ENCODE assay signal across 8 cellular contexts in the genomic region with DNA sequence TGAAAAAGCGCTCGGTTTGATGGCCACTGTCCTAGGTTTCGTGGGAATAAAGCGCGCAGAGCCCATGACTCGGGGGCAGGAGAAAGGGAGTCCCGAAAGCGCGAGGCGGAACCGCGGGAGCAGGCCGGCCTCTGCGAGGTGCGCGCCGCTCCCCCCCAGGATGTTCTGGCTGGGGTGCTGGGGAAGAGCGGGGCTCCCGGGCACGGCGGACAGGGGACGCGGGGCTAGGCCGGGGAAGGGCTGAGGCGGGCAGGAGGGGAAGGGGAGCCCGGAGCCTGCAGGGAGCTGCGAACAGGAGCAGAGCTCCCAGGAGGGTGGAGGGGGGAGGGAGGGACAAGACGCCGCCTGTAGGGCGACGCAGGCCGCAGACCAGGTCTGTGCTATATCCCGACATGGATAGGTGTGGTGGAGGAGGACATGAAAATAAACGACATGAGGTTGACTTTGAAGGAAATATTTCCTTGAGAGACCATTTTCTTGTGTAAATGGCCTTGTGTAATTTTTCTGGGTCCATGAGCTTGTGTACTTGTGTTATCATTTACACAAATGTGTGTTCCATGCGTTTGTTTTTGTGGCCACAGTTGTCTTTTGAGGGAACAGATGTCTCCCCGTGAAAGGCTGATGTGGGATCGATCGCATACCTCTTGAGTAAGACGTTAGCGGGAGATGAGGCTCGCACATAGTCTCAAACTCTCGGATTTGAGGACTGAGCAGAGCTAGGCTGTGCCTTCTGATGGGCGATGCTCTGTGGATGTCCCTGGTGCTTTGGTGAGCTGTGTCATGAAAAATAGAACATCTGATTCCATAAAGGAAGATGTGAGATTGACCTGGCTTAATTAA. TPM values are rescaled to one million over a fixed set of nuclear protein-coding genes. Genes with fewer than 3 reads are reported as not detected.
DNase-seq lines count a peak whose midpoint lies in the region; ATAC-seq and TF ChIP-seq lines count a peak whose summit lies in the region.

No MANE protein-coding gene starts in this region.

- H3K4me1 ChIP-seq in A673 (ENCODE audit: insufficient read depth, low read length, poor library complexity, severe bottlenecking) (peaks cover 27% of the 10 kb centered on the region), lower lobe of right lung (peaks cover 28% of the 10 kb centered on the region)

- H3K4me3 ChIP-seq in A673 (ENCODE audit: low read depth, low read length, poor library complexity, severe bottlenecking) (peak overlapping the region; percentile 89), lower lobe of right lung (peak overlapping the region; percentile 85)

- TF ChIP-seq CTCF in A673 (conservative IDR thresholded peaks at IDR 0.05; ENCODE audit: low read depth, low read length) (peak; percentile 29; the same call in 1 of the 2 replicates), GM12873 (IDR thresholded peaks at IDR 0.05; ENCODE audit: insufficient read depth, low read depth, low read length, missing control alignments) (peak; percentile 40), lower lobe of right lung (IDR thresholded peaks at IDR 0.05) (no peak)

- POLR2A ChIA-PET in A673 (lab: Charles Lee; ENCODE audit: low non-redundant PET) = interaction anchor here (0.5 to 0.6 kb wide), 2 partner anchors 127 to 135 kb away, joined by 4 to 5 read pairs; no protein-coding TSS in a partner anchor

- peak; percentile 23 to 41 for ATAC-seq in lower lobe of right lung

- BruUV-seq in A673 (replicated peaks; lab: Mats Ljungman, UMichigan) = TSS peak; percentile 18

- DNase-seq in A673 (ENCODE audit: low spot score) = peak; percentile 74
- peak; percentile 46 to 58 for DNase-seq in NCI-H1930 (lab: John Stamatoyannopoulos, UW)
- peak; percentile 22 to 27 for DNase-seq in activated CD4-positive, alpha-beta T cell treated with anti-CD3 and anti-CD28 coated beads for 4 hours
- DNase-seq in ecto neural progenitor cell (ENCODE audit: low spot score) = peak; percentile 77
- peak; percentile 64 for DNase-seq in lower lobe of right lung
- peak; percentile 50 for DNase-seq in stimulated activated CD8-positive, alpha-beta memory T cell treated with anti-CD3 and anti-CD28 coated beads, Interleukin-4, amount 100 ng/mL, for 48 hours
- no peak for DNase-seq in cerebellar nuclear complex (lab: John Stamatoyannopoulos, UW)

- H3K27me3 ChIP-seq in A673 (replicated peaks; ENCODE audit: insufficient read depth, low read depth, low read length, poor library complexity) = no peaks in the 10 kb centered on the region
- H3K27me3 ChIP-seq in lower lobe of right lung (ENCODE audit: low read depth) = no peaks in the 10 kb centered on the region

- H3K9me3 ChIP-seq in A673 (ENCODE audit: low read depth, low read length, poor library complexity, severe bottlenecking) (no peaks in the 10 kb centered on the region), lower lobe of right lung (no peaks in the 10 kb centered on the region)

- H3K27ac ChIP-seq in A673 (ENCODE audit: low read depth, low read length, poor library complexity, severe bottlenecking) (peak overlapping the region; percentile 91), lower lobe of right lung (peak overlapping the region; percentile 92)

- H3K36me3 ChIP-seq in A673 (ENCODE audit: insufficient read depth, low read length, poor library complexity, severe bottlenecking) (peaks cover 33% of the 10 kb centered on the region), lower lobe of right lung (peaks cover 32% of the 10 kb centered on the region)

- CTCF ChIA-PET in A673 (lab: Charles Lee) = interaction anchor here (0.6 kb wide), 1 partner anchor 352 kb away, joined by 4 read pairs; no protein-coding TSS in a partner anchor

- intact Hi-C loops in A673 (cut with micrococcal nuclease; ENCODE audit: unreplicated experiment) = no loop called here
- intact Hi-C loops in lower lobe of right lung (cut with DNase I) = no loop called here

RNA-seq across cellular contexts. Expression of a gene that starts 1.3 kb away (rescaled TPM):
- 66.4 and 73.7 TPM in 2 replicates for total RNA-seq in A673 (2021)
- total RNA-seq in lower lobe of right lung = 36.5 TPM

RNA-seq across cellular contexts. Expression of a gene that starts 1.6 kb away (rescaled TPM):
- total RNA-seq in A673 (2021) = 41.2 and 51.0 TPM in 2 replicates
- total RNA-seq in lower lobe of right lung = 9.5 TPM

RNA-seq across cellular contexts. Expression of a gene that starts 39.2 kb away (rescaled TPM):
- total RNA-seq in A673 (2021) (18.8 and 24.2 TPM in 2 replicates), lower lobe of right lung (20.4 TPM)

RNA-seq across cellular contexts. Expression of a gene that starts 39.9 kb away (rescaled TPM):
- total RNA-seq in A673 (2021) (121 and 125 TPM in 2 replicates), lower lobe of right lung (96.2 TPM)

Comparison
In these comparisons a context has a peak if more than half of its experiments do, and no peak if none do; other contexts are left out.
1. DNase-seq: peak in A673 (single experiment), NCI-H1930 (2 of 2), activated CD4-positive, alpha-beta T cell treated with anti-CD3 and anti-CD28 coated beads for 4 hours (2 of 2), ecto neural progenitor cell (single experiment), lower lobe of right lung (single experiment) and stimulated activated CD8-positive, alpha-beta memory T cell treated with anti-CD3 and anti-CD28 coated beads, Interleukin-4, amount 100 ng/mL, for 48 hours (single experiment); none in cerebellar nuclear complex (0 of 2).